Comparison of ENCODE assay signal across 12 cellular contexts in genomic region chr22:25413620-25414019, GRCh38.
DNase-seq lines count a peak whose midpoint lies in the region; ATAC-seq and TF ChIP-seq lines count a peak whose summit lies in the region.
"Had no signal": no experiment of that assay in that cellular context is flagged by ENCODE, and none has a peak within 500 bp of the region (broad histone marks: within the 10 kb centered on the region; RNA-seq: fewer than 3 reads in every experiment).

No MANE protein-coding gene starts in this region.

- peak; percentile 38 for DNase-seq in OCI-M1 (lab: John Stamatoyannopoulos, UW)
- DNase-seq in fibroblast of the aortic adventitia (ENCODE audit: low read depth): peak; percentile 16
- no peak for DNase-seq in psoas muscle
- no peak for DNase-seq in GF-D8 (lab: John Stamatoyannopoulos, UW)
- DNase-seq in activated CD4-positive, alpha-beta T cell treated with anti-CD3 and anti-CD28 coated beads for 48 hours: no peak
- DNase-seq: AML-193, DMS79 treated with DMSO at 0.1 percent for 48 hours had no signal

- H3K4me1 ChIP-seq in psoas muscle: peaks cover 13% of the 10 kb centered on the region
- H3K4me1 ChIP-seq: HAP-1 had no signal

- 86 to 100% (median 100%) methylated on average over 1 of the region's 1 CpG for WGBS in psoas muscle, 3 donors

- ATAC-seq in psoas muscle (peak; percentile 46 to 93 (median 88)), HG03175 (IDR thresholded peaks at IDR 0.05; ENCODE audit: unreplicated experiment) (no peak)
- ATAC-seq: GM12878 had no signal

- H3K4me3 ChIP-seq in fibroblast of the aortic adventitia (ENCODE audit: low read depth, low read length) (no peak overlapping the region), psoas muscle (no peak overlapping the region)
- H3K4me3 ChIP-seq: GM12878, HAP-1 had no signal

- TF ChIP-seq CTCF in fibroblast of the aortic adventitia (IDR thresholded peaks at IDR 0.05; ENCODE audit: insufficient read depth, low read length): no peak
- no peak for TF ChIP-seq CTCF in psoas muscle (IDR thresholded peaks at IDR 0.05)

- H3K36me3 ChIP-seq in psoas muscle (ENCODE audit: insufficient read depth in 1 of 2, low read depth in 1 of 2): no peaks in the 10 kb centered on the region
- H3K36me3 ChIP-seq: HAP-1 had no signal

- intact Hi-C loops in psoas muscle (cut with DNase I): no loop called here

- no peak overlapping the region for H3K27ac ChIP-seq in psoas muscle
- H3K27ac ChIP-seq: C4-2B, HL-60 had no signal

- H3K27me3 ChIP-seq in psoas muscle (ENCODE audit: insufficient read depth in 3 of 3, low read length in 2 of 3): no peaks in the 10 kb centered on the region

- H3K9me3 ChIP-seq in psoas muscle: no peaks in the 10 kb centered on the region
- H3K9me3 ChIP-seq: HAP-1 had no signal

Comparison
In these comparisons a context has a peak if more than half of its experiments do, and no peak if none do; other contexts are left out.
1. DNase-seq: peak in OCI-M1 (single experiment) and fibroblast of the aortic adventitia (single experiment); none in psoas muscle (0 of 2), GF-D8 (single experiment) and activated CD4-positive, alpha-beta T cell treated with anti-CD3 and anti-CD28 coated beads for 48 hours (single experiment).